ENCODE assay signal across 8 cellular contexts in genomic region chr20:10673831-10674683, GRCh38. TPM values are rescaled to one million over a fixed set of nuclear protein-coding genes. Genes with fewer than 3 reads are reported as not detected.
DNase-seq lines count a peak whose midpoint lies in the region; ATAC-seq and TF ChIP-seq lines count a peak whose summit lies in the region.

TSS of gene JAG1 (minus strand) at chr20:10673999. CDS start at chr20:10673530, 469 bp downstream.

- H3F3A ChIP-seq in GM23248 (ENCODE audit: insufficient read depth), result peaks cover 16% of the 10 kb centered on the region; the same call in 1 of the 2 replicates
- H3F3A ChIP-seq in PC-3 (ENCODE audit: low read length, unreplicated experiment), result no peaks in the 10 kb centered on the region
- H3F3A ChIP-seq in neural cell (ENCODE audit: insufficient read depth, low read length, poor library complexity, severe bottlenecking), result no peaks in the 10 kb centered on the region

- no peaks in the 10 kb centered on the region for H3K36me3 Mint-ChIP-seq in activated naive CD4-positive, alpha-beta T cell treated with anti-CD3 and anti-CD28 coated beads, Interleukin-2, amount 10 ng/mL, durations not matched to agents 7 days and 5 days

- intact Hi-C loops in PC-3 (cut with micrococcal nuclease), result loop anchor here (1.0 to 10.0 kb wide), 15 partner anchors 33 to 870 kb away; partner anchors contain the start of gene MKKS
- intact Hi-C loops in transverse colon (cut with DNase I; ENCODE audit: low total_unique reads), result loop anchor here (10.0 kb wide), 1 partner anchor 601 kb away; no protein-coding TSS in a partner anchor

- H3K9ac ChIP-seq in GM23248, result peak within 1 kb of the TSS; percentile 91
- peak within 1 kb of the TSS; percentile 97 for H3K9ac ChIP-seq in PC-3 (ENCODE audit: low read length)
- H3K9ac ChIP-seq in neural cell (ENCODE audit: low read length), result peak within 1 kb of the TSS; percentile 61

- H3K36me3 ChIP-seq in GM23248 (ENCODE audit: low read depth) (no peaks in the 10 kb centered on the region), PC-3 (ENCODE audit: low read depth, low read length) (peaks cover 32% of the 10 kb centered on the region), neural cell (ENCODE audit: insufficient read depth, low read length) (no peaks in the 10 kb centered on the region), transverse colon (no peaks in the 10 kb centered on the region)

- H3K27ac ChIP-seq in GM23248, result peak within 1 kb of the TSS; percentile 86
- H3K27ac ChIP-seq in PC-3 (ENCODE audit: low read length), result peak within 1 kb of the TSS; percentile 95
- peak within 1 kb of the TSS; percentile 24 for H3K27ac ChIP-seq in neural cell (ENCODE audit: low read length)
- H3K27ac ChIP-seq in transverse colon, result peak within 1 kb of the TSS; percentile 100

- 2% methylated on average over 69 to 70 of the region's 84 CpGs for WGBS in GM23248 (ENCODE audit: low coverage in 1 of 2, low lambda C conversion rate in 2 of 2, missing lambda C conversion rate in 2 of 2), 2 experiments
- 0% methylated on average over 7 to 57 of the region's 84 CpGs for WGBS in transverse colon (ENCODE audit: low coverage in 1 of 2), 2 donors

- H2AFZ ChIP-seq in GM23248 (peak within 1 kb of the TSS; percentile 74), PC-3 (ENCODE audit: low read length) (peak within 1 kb of the TSS; percentile 68), neural cell (ENCODE audit: low read depth, low read length) (peak within 1 kb of the TSS; percentile 48)

- no peaks in the 10 kb centered on the region for H3K79me2 ChIP-seq in GM23248 (ENCODE audit: insufficient read depth)
- H3K79me2 ChIP-seq in PC-3 (ENCODE audit: low read length), result peaks cover 62% of the 10 kb centered on the region
- H3K79me2 ChIP-seq in neural cell (replicated peaks; ENCODE audit: insufficient read depth, low read length), result peaks cover 21% of the 10 kb centered on the region

- in situ Hi-C loops in GM23248 (cut with MboI) (loop anchor here (10.0 to 25.0 kb wide), 3 partner anchors 531 to 863 kb away; no protein-coding TSS in a partner anchor), KBM-7 (cut with MboI; ENCODE audit: low pct_unique_long_range_greater_than_20kb, low sequenced_read_pairs) (loop anchor here (25.0 kb wide), 1 partner anchor 212 kb away; no protein-coding TSS in a partner anchor), transverse colon (cut with MboI; ENCODE audit: low pct_ligation_motif_present in 1 of 4, low pct_unique_long_range_greater_than_20kb in 1 of 4, low sequenced_read_pairs in 3 of 4) (loop anchor here in 1 of 4 donors (10.0 to 25.0 kb wide), 2 partner anchors 212 to 531 kb away; no protein-coding TSS in a partner anchor)

- TF ChIP-seq EP300 in neural cell (conservative IDR thresholded peaks at IDR 0.05; ENCODE audit: poor library complexity, severe bottlenecking) (no peak), transverse colon (IDR thresholded peaks at IDR 0.05; ENCODE audit: low read depth) (no peak)

- H3K27me3 ChIP-seq in GM23248 (replicated peaks; ENCODE audit: insufficient read depth) (no peaks in the 10 kb centered on the region), PC-3 (ENCODE audit: low read length) (no peaks in the 10 kb centered on the region), neural cell (ENCODE audit: insufficient read depth, low read depth, low read length) (peaks cover 38% of the 10 kb centered on the region), transverse colon (no peaks in the 10 kb centered on the region)

- peak; percentile 96 for TF ChIP-seq POLR2A in transverse colon (IDR thresholded peaks at IDR 0.05)

- H4K20me1 ChIP-seq in GM23248 (ENCODE audit: insufficient read depth) (no peaks in the 10 kb centered on the region), PC-3 (ENCODE audit: low read length) (peaks cover 38% of the 10 kb centered on the region), neural cell (ENCODE audit: insufficient read depth) (no peaks in the 10 kb centered on the region)

- H3K4me1 Mint-ChIP-seq in activated naive CD4-positive, alpha-beta T cell treated with anti-CD3 and anti-CD28 coated beads, Interleukin-2, amount 10 ng/mL, durations not matched to agents 7 days and 5 days, result peaks cover 25% of the 10 kb centered on the region

- H3K9me2 ChIP-seq in GM23248 (ENCODE audit: insufficient read depth) (no peaks in the 10 kb centered on the region), PC-3 (replicated peaks; ENCODE audit: low read length) (no peaks in the 10 kb centered on the region), neural cell (ENCODE audit: insufficient read depth, low read length) (no peaks in the 10 kb centered on the region)

- no TSS peak for BruUV-seq in PC-3 (replicated peaks; lab: Mats Ljungman, UMichigan)

- H3K9me3 Mint-ChIP-seq in activated naive CD4-positive, alpha-beta T cell treated with anti-CD3 and anti-CD28 coated beads, Interleukin-2, amount 10 ng/mL, durations not matched to agents 7 days and 5 days, result no peaks in the 10 kb centered on the region

- peak; percentile 60 for DNase-seq in GM04503 (ENCODE audit: low read depth)
- peak; percentile 96 for DNase-seq in GM23248
- peak; percentile 95 for DNase-seq in KBM-7
- DNase-seq in PC-3, result peak; percentile 99
- DNase-seq in activated naive CD4-positive, alpha-beta T cell treated with anti-CD3 and anti-CD28 coated beads, Interleukin-2, amount 10 ng/mL, durations not matched to agents 7 days and 5 days, result peak; percentile 67
- DNase-seq in foreskin melanocyte, result peak; percentile 78
- DNase-seq in transverse colon, result peak; percentile 97

- H3K27me3 Mint-ChIP-seq in activated naive CD4-positive, alpha-beta T cell treated with anti-CD3 and anti-CD28 coated beads, Interleukin-2, amount 10 ng/mL, durations not matched to agents 7 days and 5 days, result peaks cover 89% of the 10 kb centered on the region

- TF ChIP-seq CTCF in PC-3 (conservative IDR thresholded peaks at IDR 0.05; ENCODE audit: low read depth, low read length) (no peak), neural cell (IDR thresholded peaks at IDR 0.05; ENCODE audit: poor library complexity, severe bottlenecking) (no peak), transverse colon (IDR thresholded peaks at IDR 0.05) (peak in 1 of 5 experiments; percentile 0)

- H3K4me2 ChIP-seq in GM23248 (ENCODE audit: unreplicated experiment) (peak within 1 kb of the TSS; percentile 81), PC-3 (ENCODE audit: low read length) (peak within 1 kb of the TSS; percentile 89), neural cell (ENCODE audit: low read length) (peak within 1 kb of the TSS; percentile 73)

- ATAC-seq in PC-3, result peak; percentile 56

- H3K4me3 ChIP-seq in GM23248 (peak within 1 kb of the TSS; percentile 82), PC-3 (ENCODE audit: low read length) (peak within 1 kb of the TSS; percentile 95), neural cell (ENCODE audit: low read length) (peak within 1 kb of the TSS; percentile 86), transverse colon (peak within 1 kb of the TSS; percentile 94 to 97 (median 96))

- no peak within 1 kb of the TSS for H3K27ac Mint-ChIP-seq in activated naive CD4-positive, alpha-beta T cell treated with anti-CD3 and anti-CD28 coated beads, Interleukin-2, amount 10 ng/mL, durations not matched to agents 7 days and 5 days

- H3K4me1 ChIP-seq in GM23248 (ENCODE audit: insufficient read depth) (peaks cover 9% of the 10 kb centered on the region; the same call in 1 of the 2 replicates), PC-3 (ENCODE audit: insufficient read depth, low read length) (peaks cover 38% of the 10 kb centered on the region), transverse colon (peaks cover 8 to 35% (median 31%) of the 10 kb centered on the region in 4 donors)

- H3K9me3 ChIP-seq in GM23248 (ENCODE audit: low read depth) (no peaks in the 10 kb centered on the region), PC-3 (ENCODE audit: low read length) (no peaks in the 10 kb centered on the region), neural cell (ENCODE audit: low read length) (no peaks in the 10 kb centered on the region), transverse colon (no peaks in the 10 kb centered on the region)

- peak; percentile 21 for TF ChIP-seq RAD21 in neural cell (conservative IDR thresholded peaks at IDR 0.05)

- CTCF ChIA-PET in PC-3 (lab: Charles Lee), result interaction anchor here (0.5 to 1.6 kb wide), 6 partner anchors 47 to 593 kb away, joined by 3 to 12 read pairs (median 3); no protein-coding TSS in a partner anchor
- CTCF ChIA-PET in activated naive CD4-positive, alpha-beta T cell treated with anti-CD3 and anti-CD28 coated beads, Interleukin-2, amount 10 ng/mL, durations not matched to agents 7 days and 5 days (lab: Charles Lee), result interaction anchor here (1.6 kb wide), 1 partner anchor 10 kb away, joined by 3 read pairs; no protein-coding TSS in a partner anchor

- peak within 1 kb of the TSS; percentile 79 for H3K4me3 Mint-ChIP-seq in activated naive CD4-positive, alpha-beta T cell treated with anti-CD3 and anti-CD28 coated beads, Interleukin-2, amount 10 ng/mL, durations not matched to agents 7 days and 5 days

- POLR2A ChIA-PET in PC-3 (lab: Charles Lee; ENCODE audit: unreplicated experiment), result interaction anchor here (0.5 to 1.5 kb wide), 16 partner anchors 32 to 593 kb away, joined by 3 to 7 read pairs (median 4); partner anchors contain the start of gene MKKS

TF ChIP-seq in neural cell, 6 proteins besides CTCF, POLR2A, EP300 and RAD21 (continues in another document):
- TF ChIP-seq TAF1 (IDR thresholded peaks at IDR 0.05; ENCODE audit: low read depth) (no peak), MXI1 (conservative IDR thresholded peaks at IDR 0.05; ENCODE audit: poor library complexity, severe bottlenecking) (no peak), POLR2AphosphoS5 (IDR thresholded peaks at IDR 0.05) (peak; percentile 57)

RNA-seq across cellular contexts. Expression of gene JAG1, which starts in this region (rescaled TPM):
- total RNA-seq in GM23248 (2014; rRNA removed; shearing (Covaris generic)), result 4.8 and 8.4 TPM in 2 replicates
- polyA plus RNA-seq in GM23248 (2016; fragmentation: Nextera tagmentation; extraction: Ambion mirVana) (0.98 and 1.2 TPM in 2 replicates), neural cell (9.0 and 10.2 TPM in 2 replicates)
- total RNA-seq in PC-3 (2014; rRNA removed) (176 and 184 TPM in 2 replicates), transverse colon (100 to 1,000 TPM in 3 of 4 donors, 10 to 100 TPM in 1; 75.0 to 117 (median 109) TPM)
- polyA minus RNA-seq in neural cell, result 19.9 and 23.1 TPM in 2 replicates

Comparison
In these comparisons a context has a peak if more than half of its experiments do, and no peak if none do; other contexts are left out.
1. Peak in every context shown above with its lines: DNase-seq, ATAC-seq, H3K4me3 ChIP-seq and H3K27ac ChIP-seq.
2. H3K27ac ChIP-seq: peak in every context shown above with its lines; median percentile 100 in transverse colon; 95 in PC-3; 86 in GM23248; 24 in neural cell.